8 cellular contexts compared by ENCODE assay signal in genomic region chr2:88690591-88691338, GRCh38. TPM values are rescaled to one million over a fixed set of nuclear protein-coding genes. Genes with fewer than 3 reads are reported as not detected.
DNase-seq lines count a peak whose midpoint lies in the region; ATAC-seq lines count a peak whose summit lies in the region.

No MANE protein-coding gene starts in this region.

- peaks cover 53% of the 10 kb centered on the region for H3K4me1 Mint-ChIP-seq in activated T-cell treated with anti-CD3 and anti-CD28 coated beads, Interleukin-2, amount 50 U/mL, for 4 hours (ENCODE audit: low read depth)

- H3K9me3 Mint-ChIP-seq in activated T-cell treated with anti-CD3 and anti-CD28 coated beads, Interleukin-2, amount 50 U/mL, for 4 hours, result no peaks in the 10 kb centered on the region

- peak; percentile 20 for ATAC-seq in GM21723 (IDR thresholded peaks at IDR 0.05; ENCODE audit: unreplicated experiment)
- ATAC-seq in activated T-cell treated with anti-CD3 and anti-CD28 coated beads, Interleukin-2, amount 50 U/mL, for 4 hours, result peak; percentile 36 to 38

- peaks cover 8% of the 10 kb centered on the region for H3K36me3 Mint-ChIP-seq in activated T-cell treated with anti-CD3 and anti-CD28 coated beads, Interleukin-2, amount 50 U/mL, for 4 hours (ENCODE audit: insufficient read depth)

- peak overlapping the region; percentile 98 for H3K4me3 Mint-ChIP-seq in activated T-cell treated with anti-CD3 and anti-CD28 coated beads, Interleukin-2, amount 50 U/mL, for 4 hours

- DNase-seq in EL (peak; percentile 15), NCI-H146 (lab: John Stamatoyannopoulos, UW) (peak; percentile 72), glomerular visceral epithelial cell (ENCODE audit: extremely low spot score) (peak; percentile 25), renal cortical epithelial cell (ENCODE audit: low read depth) (peak; percentile 57), ecto neural progenitor cell (ENCODE audit: low spot score) (no peak), AG08395 (ENCODE audit: low spot score) (no peak)
- peak; percentile 38 for DNase-seq in activated T-cell treated with anti-CD3 and anti-CD28 coated beads, Interleukin-2, amount 50 U/mL, for 4 hours

- no peaks in the 10 kb centered on the region for H3K27me3 Mint-ChIP-seq in activated T-cell treated with anti-CD3 and anti-CD28 coated beads, Interleukin-2, amount 50 U/mL, for 4 hours (ENCODE audit: low read depth)

RNA-seq across cellular contexts. Expression of gene RPIA, which starts 0.7 kb away (rescaled TPM):
- 100 to 1,000 TPM in 1 of 3 donors, 10 to 100 TPM in 2; 89.1 to 109 (median 94.4) TPM for total RNA-seq in activated T-cell treated with anti-CD3 and anti-CD28 coated beads, Interleukin-2, amount 50 U/mL, for 4 hours
- total RNA-seq in renal cortical epithelial cell, result 8.1 and 8.7 TPM in 2 replicates

Comparison
In these comparisons a context has a peak if more than half of its experiments do, and no peak if none do; other contexts are left out.
1. DNase-seq: peak in EL (single experiment), NCI-H146 (single experiment), activated T-cell treated with anti-CD3 and anti-CD28 coated beads, Interleukin-2, amount 50 U/mL, for 4 hours (single experiment), glomerular visceral epithelial cell (single experiment) and renal cortical epithelial cell (single experiment); none in ecto neural progenitor cell (single experiment) and AG08395 (single experiment).